20 cellular contexts compared by ENCODE assay signal in genomic region chr2:128272586-128273468, GRCh38. TPM values are rescaled to one million over a fixed set of nuclear protein-coding genes. Genes with fewer than 3 reads are reported as not detected.
A peak's percentile ranks its signal among the peaks of the same experiment; 100 is the strongest.
DNase-seq lines count a peak whose midpoint lies in the region; ATAC-seq, FAIRE-seq and TF ChIP-seq lines count a peak whose summit lies in the region.
"Had no signal": no experiment of that assay in that cellular context is flagged by ENCODE, and none has a peak within 500 bp of the region (broad histone marks: within the 10 kb centered on the region; RNA-seq: fewer than 3 reads in every experiment).

No MANE protein-coding gene starts in this region.

- H4K20me1 ChIP-seq in neural progenitor cell (ENCODE audit: low read depth) = peaks cover 65% of the 10 kb centered on the region
- H4K20me1 ChIP-seq in GM23338 (replicated peaks; ENCODE audit: insufficient read depth) = peaks cover 24% of the 10 kb centered on the region

- DNase-seq in CD14-positive monocyte (ENCODE audit: low spot score) (peak; percentile 27), H7 (peak; percentile 33), neural progenitor cell (ENCODE audit: low spot score) (no peak), NCI-H2171 (lab: John Stamatoyannopoulos, UW) (no peak), GM23338 (ENCODE audit: low spot score) (no peak), GM12891 (ENCODE audit: insufficient read length, low spot score) (no peak), OCI-M1 (lab: John Stamatoyannopoulos, UW) (no peak)
- DNase-seq: activated CD8-positive, alpha-beta memory T cell treated with anti-CD3 and anti-CD28 coated beads for 24 hours; Karpas-422; NCI-H82; stimulated activated naive B cell treated with anti-CD40 and anti-IgM and Interleukin-4, amounts not matched to agents 10 μg/mL and 1 μg/mL and 100 μg/mL, for 72 hours had no signal

- H2AFZ ChIP-seq in neural progenitor cell (replicated peaks) (no peak overlapping the region), GM23338 (no peak overlapping the region)

- no peaks in the 10 kb centered on the region for H3K9me3 ChIP-seq in neural progenitor cell (ENCODE audit: low read depth)

- TF ChIP-seq POLR2A in GM12891 (IDR thresholded peaks at IDR 0.05; ENCODE audit: low read depth, low read length) = no peak

- no peaks in the 10 kb centered on the region for H3K4me1 ChIP-seq in neural progenitor cell
- H3K4me1 ChIP-seq in GM23338 (ENCODE audit: insufficient read depth) = no peaks in the 10 kb centered on the region
- H3K4me1 ChIP-seq: breast epithelium, gastroesophageal sphincter had no signal

- H3K4me2 ChIP-seq in neural progenitor cell (no peak overlapping the region), GM23338 (no peak overlapping the region)

- H3K36me3 Mint-ChIP-seq in CD14-positive monocyte = peaks cover 26 to 42% of the 10 kb centered on the region in 2 donors
- H3K36me3 Mint-ChIP-seq in neural progenitor cell = peaks cover 23% of the 10 kb centered on the region
- H3K36me3 Mint-ChIP-seq in GM23338 (ENCODE audit: low read depth) = peaks cover 30% of the 10 kb centered on the region

- TF ChIP-seq CTCF in CD14-positive monocyte (IDR thresholded peaks at IDR 0.05) (no peak), neural progenitor cell (IDR thresholded peaks at IDR 0.05) (no peak), GM23338 (conservative IDR thresholded peaks at IDR 0.05; ENCODE audit: low read depth in 2 of 2) (no peak)

- no peaks in the 10 kb centered on the region for H3F3A ChIP-seq in neural progenitor cell (ENCODE audit: low read depth)
- no peaks in the 10 kb centered on the region for H3F3A ChIP-seq in GM23338 (replicated peaks; ENCODE audit: low read depth)

- H3K9me2 ChIP-seq in GM23338 (ENCODE audit: insufficient read depth) = no peaks in the 10 kb centered on the region

- H3K4me3 Mint-ChIP-seq in CD14-positive monocyte (no peak overlapping the region), neural progenitor cell (no peak overlapping the region), GM23338 (no peak overlapping the region)
- H3K4me3 Mint-ChIP-seq: mesothelial cell of epicardium; stimulated activated naive B cell treated with anti-CD40 and anti-IgM and Interleukin-4, amounts not matched to agents 10 μg/mL and 1 μg/mL and 100 μg/mL, for 72 hours; T-helper 2 cell treated with Interferon-gamma antibody and Interleukin-4, amounts not matched to agents 5 μg/mL and 100 μg/mL, for 36 hours had no signal

- H3K27ac ChIP-seq in cingulate gyrus (ENCODE audit: low read depth, low read length) (peak overlapping the region; percentile 3), neural progenitor cell (no peak overlapping the region), GM23338 (ENCODE audit: low read depth) (no peak overlapping the region)
- H3K27ac ChIP-seq: breast epithelium, gastroesophageal sphincter, tibial nerve had no signal

- H3K4me3 ChIP-seq in H7 (ENCODE audit: insufficient read depth, low read depth, low read length) (no peak overlapping the region), neural progenitor cell (no peak overlapping the region), GM23338 (no peak overlapping the region)
- H3K4me3 ChIP-seq: breast epithelium, gastroesophageal sphincter, tibial nerve had no signal

- no peak overlapping the region for H3K27ac Mint-ChIP-seq in CD14-positive monocyte
- peak overlapping the region; percentile 11 for H3K27ac Mint-ChIP-seq in neural progenitor cell
- no peak overlapping the region for H3K27ac Mint-ChIP-seq in GM23338
- H3K27ac Mint-ChIP-seq: mesothelial cell of epicardium; stimulated activated naive B cell treated with anti-CD40 and anti-IgM and Interleukin-4, amounts not matched to agents 10 μg/mL and 1 μg/mL and 100 μg/mL, for 72 hours; T-helper 2 cell treated with Interferon-gamma antibody and Interleukin-4, amounts not matched to agents 5 μg/mL and 100 μg/mL, for 36 hours had no signal

- H3K9me3 Mint-ChIP-seq in CD14-positive monocyte (peaks cover 8 to 20% (median 17%) of the 10 kb centered on the region in 7 donors), neural progenitor cell (peaks cover 14% of the 10 kb centered on the region), GM23338 (no peaks in the 10 kb centered on the region)

- no peak for FAIRE-seq in GM12891 (lab: Jason Lieb, UNC)
- FAIRE-seq: GM19239, H54, RCC 7860 had no signal

- H3K27me3 ChIP-seq in H7 (ENCODE audit: control insufficient read depth, insufficient read depth, low read length) (no peaks in the 10 kb centered on the region), neural progenitor cell (no peaks in the 10 kb centered on the region), GM23338 (ENCODE audit: insufficient read depth) (no peaks in the 10 kb centered on the region)
- H3K27me3 ChIP-seq: breast epithelium, gastroesophageal sphincter, tibial nerve had no signal

- H3K36me3 ChIP-seq in H7 (replicated peaks; ENCODE audit: control insufficient read depth, insufficient read depth, low read length) = peaks cover 4% of the 10 kb centered on the region
- H3K36me3 ChIP-seq in neural progenitor cell = no peaks in the 10 kb centered on the region
- no peaks in the 10 kb centered on the region for H3K36me3 ChIP-seq in GM23338 (ENCODE audit: insufficient read depth)
- H3K36me3 ChIP-seq: breast epithelium had no signal

- intact Hi-C loops in CD14-positive monocyte (cut with micrococcal nuclease) = no loop called here

- ATAC-seq in GM23338 = no peak
- ATAC-seq: gastroesophageal sphincter; stimulated activated naive B cell treated with anti-CD40 and anti-IgM and Interleukin-4, amounts not matched to agents 10 μg/mL and 1 μg/mL and 100 μg/mL, for 72 hours had no signal

- peaks cover 0 to under 1% (median 0%) of the 10 kb centered on the region in 3 donors for H3K27me3 Mint-ChIP-seq in CD14-positive monocyte (ENCODE audit: low read depth in 3 of 3)
- H3K27me3 Mint-ChIP-seq in neural progenitor cell (ENCODE audit: insufficient read depth, low read depth) = peaks cover 3% of the 10 kb centered on the region
- peaks cover 10% of the 10 kb centered on the region for H3K27me3 Mint-ChIP-seq in GM23338 (ENCODE audit: insufficient read depth, low read depth, poor library complexity)
- H3K27me3 Mint-ChIP-seq: stimulated activated naive B cell treated with anti-CD40 and anti-IgM and Interleukin-4, amounts not matched to agents 10 μg/mL and 1 μg/mL and 100 μg/mL, for 72 hours had no signal

- peaks cover 2% of the 10 kb centered on the region for H3K4me1 Mint-ChIP-seq in CD14-positive monocyte
- no peaks in the 10 kb centered on the region for H3K4me1 Mint-ChIP-seq in neural progenitor cell
- H3K4me1 Mint-ChIP-seq in GM23338 = no peaks in the 10 kb centered on the region; the same call in 1 of the 3 replicates

- H3K79me2 ChIP-seq in neural progenitor cell (ENCODE audit: low read depth) (peaks cover 37% of the 10 kb centered on the region), GM23338 (replicated peaks; ENCODE audit: insufficient read depth) (peaks cover 50% of the 10 kb centered on the region)

- H3K9ac ChIP-seq in neural progenitor cell = no peak overlapping the region

TF ChIP-seq in GM23338, 12 proteins besides CTCF, POLR2A, EP300 and RAD21 (continues in another document):
- TF ChIP-seq EZH2 (IDR thresholded peaks at IDR 0.05; ENCODE audit: low read depth, unreplicated experiment) = no peak
- TF ChIP-seq CREB1 (CRISPR knock-in tag; IDR thresholded peaks at IDR 0.05; ENCODE audit: low read depth) = no peak

TF ChIP-seq in GM12891, 5 proteins besides CTCF, POLR2A, EP300 and RAD21:
- no peak for TF ChIP-seq TAF1 (IDR thresholded peaks at IDR 0.05; ENCODE audit: low read depth, low read length)
- no peak for TF ChIP-seq POLR2AphosphoS5 (IDR thresholded peaks at IDR 0.05; ENCODE audit: low read depth, low read length)
- no peak for TF ChIP-seq PAX5 (IDR thresholded peaks at IDR 0.05; ENCODE audit: insufficient read depth, low read length, severe bottlenecking)
- no peak for TF ChIP-seq SPI1 (IDR thresholded peaks at IDR 0.05; ENCODE audit: low read depth, low read length)
- TF ChIP-seq POU2F2 (IDR thresholded peaks at IDR 0.05; ENCODE audit: low read depth, low read length) = no peak

RNA-seq across cellular contexts. Expression of gene HS6ST1, which starts 45.8 kb away (rescaled TPM):
- 1 to 10 TPM; 2.9 to 4.0 TPM for polyA plus RNA-seq in CD14-positive monocyte
- 76.3 and 102 TPM in 2 replicates for total RNA-seq in H7 (2014; rRNA removed; shearing (Covaris generic))
- 31.1 and 71.0 TPM in 2 replicates for total RNA-seq in neural progenitor cell (ENCODE audit: low replicate concordance)
- total RNA-seq in GM23338 (2014; rRNA removed; shearing (Covaris generic)) = 76.4 and 106 TPM in 2 replicates
- polyA plus RNA-seq in GM23338 (2016; fragmentation: Nextera tagmentation; extraction: Ambion mirVana) = 21.1 and 22.5 TPM in 2 replicates
- polyA plus RNA-seq in GM12891 (2012; ENCODE audit: low read depth, missing spikeins) = 2.6 TPM

Comparison
In these comparisons a context has a peak if more than half of its experiments do, and no peak if none do; other contexts are left out.
1. DNase-seq: peak in CD14-positive monocyte (single experiment) and H7 (single experiment); none in neural progenitor cell (single experiment), NCI-H2171 (single experiment), GM23338 (single experiment), GM12891 (single experiment) and OCI-M1 (single experiment).